ENCODE assay signal across 1 cellular context in genomic region chr1:36269408-36269838, GRCh38.
A peak's percentile ranks its signal among the peaks of the same experiment; 100 is the strongest.
TF ChIP-seq lines count a peak whose summit lies in the region.

No MANE protein-coding gene starts in this region.

TF ChIP-seq in HepG2, 621 proteins besides CTCF, POLR2A, EP300 and RAD21 (continued from another document and continues in another):
- no peak for TF ChIP-seq BRCA1 (CRISPR knock-in tag; IDR thresholded peaks at IDR 0.05)
- no peak; the same call in 1 of the 2 replicates for TF ChIP-seq ZNF747 (CRISPR knock-in tag; IDR thresholded peaks at IDR 0.05; ENCODE audit: borderline replicate concordance)
- no peak for TF ChIP-seq ZFYVE20 (CRISPR knock-in tag; IDR thresholded peaks at IDR 0.05; ENCODE audit: borderline replicate concordance, low read depth)
- no peak for TF ChIP-seq FOXM1 (CRISPR knock-in tag; IDR thresholded peaks at IDR 0.05)
- no peak for TF ChIP-seq CSRNP1 (CRISPR knock-in tag; IDR thresholded peaks at IDR 0.05)
- peak; percentile 67; the same call in 1 of the 2 replicates for TF ChIP-seq TOE1 (CRISPR knock-in tag; IDR thresholded peaks at IDR 0.05)
- no peak for TF ChIP-seq EED (CRISPR knock-in tag; IDR thresholded peaks at IDR 0.05)
- TF ChIP-seq NONO (IDR thresholded peaks at IDR 0.05): no peak
- TF ChIP-seq NONO (CRISPR knock-in tag; conservative IDR thresholded peaks at IDR 0.05): no peak
- TF ChIP-seq NFE2 (CRISPR knock-in tag; IDR thresholded peaks at IDR 0.05): no peak
- TF ChIP-seq KLF13 (CRISPR knock-in tag; IDR thresholded peaks at IDR 0.05): no peak
- TF ChIP-seq TCF12 (IDR thresholded peaks at IDR 0.05): no peak
- TF ChIP-seq TCF12 (CRISPR knock-in tag; IDR thresholded peaks at IDR 0.05): no peak
- peak; percentile 57; the same call in 1 of the 2 replicates for TF ChIP-seq TFAP4 (IDR thresholded peaks at IDR 0.05; ENCODE audit: borderline replicate concordance, low read depth)
- no peak for TF ChIP-seq TBL1XR1 (IDR thresholded peaks at IDR 0.05; ENCODE audit: borderline replicate concordance, low read length, partially characterized antibody)
- TF ChIP-seq ZNF317 (CRISPR knock-in tag; IDR thresholded peaks at IDR 0.05): peak; percentile 87
- TF ChIP-seq ZBTB38 (CRISPR knock-in tag; IDR thresholded peaks at IDR 0.05): peak; percentile 69; the same call in 1 of the 2 replicates
- no peak for TF ChIP-seq ZNF556 (CRISPR knock-in tag; IDR thresholded peaks at IDR 0.05; ENCODE audit: borderline replicate concordance)
- no peak for TF ChIP-seq ZNF160 (CRISPR knock-in tag; IDR thresholded peaks at IDR 0.05)
- TF ChIP-seq ZNF232 (CRISPR knock-in tag; IDR thresholded peaks at IDR 0.05; ENCODE audit: borderline replicate concordance): no peak
- TF ChIP-seq, protein P1, sequence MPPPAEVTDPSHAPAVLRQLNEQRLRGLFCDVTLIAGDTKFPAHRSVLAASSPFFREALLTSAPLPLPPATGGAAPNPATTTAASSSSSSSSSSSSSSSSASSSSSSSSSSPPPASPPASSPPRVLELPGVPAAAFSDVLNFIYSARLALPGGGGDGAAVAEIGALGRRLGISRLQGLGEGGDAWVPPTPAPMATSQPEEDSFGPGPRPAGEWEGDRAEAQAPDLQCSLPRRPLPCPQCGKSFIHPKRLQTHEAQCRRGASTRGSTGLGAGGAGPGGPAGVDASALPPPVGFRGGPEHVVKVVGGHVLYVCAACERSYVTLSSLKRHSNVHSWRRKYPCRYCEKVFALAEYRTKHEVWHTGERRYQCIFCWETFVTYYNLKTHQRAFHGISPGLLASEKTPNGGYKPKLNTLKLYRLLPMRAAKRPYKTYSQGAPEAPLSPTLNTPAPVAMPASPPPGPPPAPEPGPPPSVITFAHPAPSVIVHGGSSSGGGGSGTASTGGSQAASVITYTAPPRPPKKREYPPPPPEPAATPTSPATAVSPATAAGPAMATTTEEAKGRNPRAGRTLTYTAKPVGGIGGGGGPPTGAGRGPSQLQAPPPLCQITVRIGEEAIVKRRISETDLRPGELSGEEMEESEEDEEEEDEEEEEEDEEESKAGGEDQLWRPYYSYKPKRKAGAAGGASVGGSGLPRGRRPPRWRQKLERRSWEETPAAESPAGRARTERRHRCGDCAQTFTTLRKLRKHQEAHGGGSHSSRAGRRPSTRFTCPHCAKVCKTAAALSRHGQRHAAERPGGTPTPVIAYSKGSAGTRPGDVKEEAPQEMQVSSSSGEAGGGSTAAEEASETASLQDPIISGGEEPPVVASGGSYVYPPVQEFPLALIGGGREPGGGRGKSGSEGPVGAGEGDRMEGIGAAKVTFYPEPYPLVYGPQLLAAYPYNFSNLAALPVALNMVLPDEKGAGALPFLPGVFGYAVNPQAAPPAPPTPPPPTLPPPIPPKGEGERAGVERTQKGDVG (CRISPR knock-in tag; IDR thresholded peaks at IDR 0.05; ENCODE audit: borderline replicate concordance): no peak
- no peak for TF ChIP-seq SP4 (CRISPR knock-in tag; IDR thresholded peaks at IDR 0.05)
- TF ChIP-seq, protein P2, sequence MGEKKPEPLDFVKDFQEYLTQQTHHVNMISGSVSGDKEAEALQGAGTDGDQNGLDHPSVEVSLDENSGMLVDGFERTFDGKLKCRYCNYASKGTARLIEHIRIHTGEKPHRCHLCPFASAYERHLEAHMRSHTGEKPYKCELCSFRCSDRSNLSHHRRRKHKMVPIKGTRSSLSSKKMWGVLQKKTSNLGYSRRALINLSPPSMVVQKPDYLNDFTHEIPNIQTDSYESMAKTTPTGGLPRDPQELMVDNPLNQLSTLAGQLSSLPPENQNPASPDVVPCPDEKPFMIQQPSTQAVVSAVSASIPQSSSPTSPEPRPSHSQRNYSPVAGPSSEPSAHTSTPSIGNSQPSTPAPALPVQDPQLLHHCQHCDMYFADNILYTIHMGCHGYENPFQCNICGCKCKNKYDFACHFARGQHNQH (CRISPR knock-in tag; IDR thresholded peaks at IDR 0.05): peak; percentile 58; the same call in 1 of the 2 replicates
- TF ChIP-seq, protein P3, sequence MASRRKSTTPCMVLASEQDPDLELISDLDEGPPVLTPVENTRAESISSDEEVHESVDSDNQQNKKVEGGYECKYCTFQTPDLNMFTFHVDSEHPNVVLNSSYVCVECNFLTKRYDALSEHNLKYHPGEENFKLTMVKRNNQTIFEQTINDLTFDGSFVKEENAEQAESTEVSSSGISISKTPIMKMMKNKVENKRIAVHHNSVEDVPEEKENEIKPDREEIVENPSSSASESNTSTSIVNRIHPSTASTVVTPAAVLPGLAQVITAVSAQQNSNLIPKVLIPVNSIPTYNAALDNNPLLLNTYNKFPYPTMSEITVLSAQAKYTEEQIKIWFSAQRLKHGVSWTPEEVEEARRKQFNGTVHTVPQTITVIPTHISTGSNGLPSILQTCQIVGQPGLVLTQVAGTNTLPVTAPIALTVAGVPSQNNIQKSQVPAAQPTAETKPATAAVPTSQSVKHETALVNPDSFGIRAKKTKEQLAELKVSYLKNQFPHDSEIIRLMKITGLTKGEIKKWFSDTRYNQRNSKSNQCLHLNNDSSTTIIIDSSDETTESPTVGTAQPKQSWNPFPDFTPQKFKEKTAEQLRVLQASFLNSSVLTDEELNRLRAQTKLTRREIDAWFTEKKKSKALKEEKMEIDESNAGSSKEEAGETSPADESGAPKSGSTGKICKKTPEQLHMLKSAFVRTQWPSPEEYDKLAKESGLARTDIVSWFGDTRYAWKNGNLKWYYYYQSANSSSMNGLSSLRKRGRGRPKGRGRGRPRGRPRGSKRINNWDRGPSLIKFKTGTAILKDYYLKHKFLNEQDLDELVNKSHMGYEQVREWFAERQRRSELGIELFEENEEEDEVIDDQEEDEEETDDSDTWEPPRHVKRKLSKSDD (CRISPR knock-in tag; IDR thresholded peaks at IDR 0.05; ENCODE audit: low read depth): no peak
- no peak for TF ChIP-seq ZBTB44 (CRISPR knock-in tag; IDR thresholded peaks at IDR 0.05)
- peak; percentile 97 for TF ChIP-seq SALL1 (CRISPR knock-in tag; IDR thresholded peaks at IDR 0.05)
- TF ChIP-seq ATF1 (CRISPR knock-in tag; IDR thresholded peaks at IDR 0.05): no peak
- no peak for TF ChIP-seq CHD2 (IDR thresholded peaks at IDR 0.05; ENCODE audit: low read depth, low read length)
- TF ChIP-seq MBNL3 (CRISPR knock-in tag; conservative IDR thresholded peaks at IDR 0.05): no peak
- TF ChIP-seq MAFF (IDR thresholded peaks at IDR 0.05; ENCODE audit: low read depth, low read length): no peak
- TF ChIP-seq, protein P4, sequence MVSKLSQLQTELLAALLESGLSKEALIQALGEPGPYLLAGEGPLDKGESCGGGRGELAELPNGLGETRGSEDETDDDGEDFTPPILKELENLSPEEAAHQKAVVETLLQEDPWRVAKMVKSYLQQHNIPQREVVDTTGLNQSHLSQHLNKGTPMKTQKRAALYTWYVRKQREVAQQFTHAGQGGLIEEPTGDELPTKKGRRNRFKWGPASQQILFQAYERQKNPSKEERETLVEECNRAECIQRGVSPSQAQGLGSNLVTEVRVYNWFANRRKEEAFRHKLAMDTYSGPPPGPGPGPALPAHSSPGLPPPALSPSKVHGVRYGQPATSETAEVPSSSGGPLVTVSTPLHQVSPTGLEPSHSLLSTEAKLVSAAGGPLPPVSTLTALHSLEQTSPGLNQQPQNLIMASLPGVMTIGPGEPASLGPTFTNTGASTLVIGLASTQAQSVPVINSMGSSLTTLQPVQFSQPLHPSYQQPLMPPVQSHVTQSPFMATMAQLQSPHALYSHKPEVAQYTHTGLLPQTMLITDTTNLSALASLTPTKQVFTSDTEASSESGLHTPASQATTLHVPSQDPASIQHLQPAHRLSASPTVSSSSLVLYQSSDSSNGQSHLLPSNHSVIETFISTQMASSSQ (IDR thresholded peaks at IDR 0.05; ENCODE audit: low read depth): 0 out of 2 replicates have a peak, but pooled peaks have one; percentile 23
- TF ChIP-seq, protein P4 (CRISPR knock-in tag; IDR thresholded peaks at IDR 0.05; ENCODE audit: borderline replicate concordance): peak; percentile 56; the same call in 1 of the 2 replicates
- TF ChIP-seq BHLHE40 (IDR thresholded peaks at IDR 0.05; ENCODE audit: low read length): peak; percentile 29; the same call in 1 of the 2 replicates
- no peak for TF ChIP-seq ZSCAN22 (CRISPR knock-in tag; IDR thresholded peaks at IDR 0.05)
- no peak for TF ChIP-seq HIVEP1 (CRISPR knock-in tag; IDR thresholded peaks at IDR 0.05)
- no peak for TF ChIP-seq ZNF468 (CRISPR knock-in tag; IDR thresholded peaks at IDR 0.05)
- no peak for TF ChIP-seq ZNF891 (CRISPR knock-in tag; IDR thresholded peaks at IDR 0.05)
- no peak for TF ChIP-seq ZKSCAN5 (CRISPR knock-in tag; IDR thresholded peaks at IDR 0.05)
- no peak for TF ChIP-seq GTF2F1 (IDR thresholded peaks at IDR 0.05; ENCODE audit: low read length)
- no peak for TF ChIP-seq CERS6 (CRISPR knock-in tag; IDR thresholded peaks at IDR 0.05)
- TF ChIP-seq ZNF10 (CRISPR knock-in tag; IDR thresholded peaks at IDR 0.05; ENCODE audit: borderline replicate concordance, low read depth): no peak
- TF ChIP-seq, protein P5, sequence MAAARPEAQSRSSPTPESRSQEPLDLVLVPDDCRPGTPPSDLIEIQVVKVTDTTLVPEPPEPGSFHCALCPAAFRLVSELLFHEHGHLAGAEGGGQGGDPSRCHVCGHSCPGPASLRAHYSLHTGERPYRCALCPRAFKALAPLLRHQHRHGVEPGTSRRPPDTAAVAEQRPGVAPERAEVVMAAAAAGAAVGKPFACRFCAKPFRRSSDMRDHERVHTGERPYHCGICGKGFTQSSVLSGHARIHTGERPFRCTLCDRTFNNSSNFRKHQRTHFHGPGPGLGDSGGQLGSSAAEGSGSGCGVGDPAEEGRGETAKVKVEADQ (CRISPR knock-in tag; IDR thresholded peaks at IDR 0.05; ENCODE audit: borderline replicate concordance): no peak
